ENCODE assay signal across 21 cellular contexts in genomic region chr1:188061881-188062280, GRCh38.
"Had no signal": no experiment of that assay in that cellular context is flagged by ENCODE, and none has a peak within 500 bp of the region (broad histone marks: within the 10 kb centered on the region; RNA-seq: fewer than 3 reads in every experiment).

No MANE protein-coding gene starts in this region.

- H3K4me1 ChIP-seq: Peyer's patch, SJCRH30 had no signal

- H3K27me3 ChIP-seq: Peyer's patch, SJCRH30 had no signal

- H3K27ac ChIP-seq: PC-9, Peyer's patch, SJCRH30, SK-N-MC had no signal

- H3K4me3 ChIP-seq: PC-9, Peyer's patch, SJCRH30, SK-N-MC had no signal

- DNase-seq: Karpas-422, KG1, MM.1S, NCI-H1092 treated with DMSO at 0.1 percent for 48 hours, NCI-H1436, NCI-H1694 treated with DMSO at 0.1 percent for 48 hours, NCI-H1930, NCI-H2081, NCI-H2107, NCI-H2171, NCI-H446, NCI-H524, NCI-H69, NCI-H774, PC-9, Peyer's patch, SHP77 treated with DMSO at 0.1 percent for 48 hours, SJCRH30 had no signal

- ATAC-seq: HepG2, Right ventricle myocardium inferior had no signal

- H3K36me3 ChIP-seq: Peyer's patch, SJCRH30 had no signal

- H3K4me2 ChIP-seq: PC-9 had no signal

- H3K9me3 ChIP-seq: Peyer's patch, SJCRH30 had no signal

- FAIRE-seq: HepG2 had no signal
